ENCODE assay signal across 8 cellular contexts in genomic region chr12:56157201-56158028, GRCh38. TPM values are rescaled to one million over a fixed set of nuclear protein-coding genes. Genes with fewer than 3 reads are reported as not detected.
DNase-seq lines count a peak whose midpoint lies in the region; ATAC-seq lines count a peak whose summit lies in the region.

No MANE protein-coding gene starts in this region.

- H3K27ac Mint-ChIP-seq in activated CD4-positive, alpha-beta memory T cell treated with anti-CD3 and anti-CD28 coated beads, Interleukin-2, amount 10 ng/mL, durations not matched to agents 7 days and 5 days, result peak overlapping the region; percentile 90

- ATAC-seq in GM19351 (IDR thresholded peaks at IDR 0.05; ENCODE audit: unreplicated experiment), result peak; percentile 26

- H3K9me3 Mint-ChIP-seq in activated CD4-positive, alpha-beta memory T cell treated with anti-CD3 and anti-CD28 coated beads, Interleukin-2, amount 10 ng/mL, durations not matched to agents 7 days and 5 days, result no peaks in the 10 kb centered on the region

- CTCF ChIA-PET in activated CD4-positive, alpha-beta memory T cell treated with anti-CD3 and anti-CD28 coated beads, Interleukin-2, amount 10 ng/mL, durations not matched to agents 7 days and 5 days (lab: Charles Lee), result interaction anchor here (0.6 to 7.2 kb wide), 7 partner anchors 21 to 54 kb away, joined by 3 to 86 read pairs (median 4); partner anchors contain the start of genes ESYT1, SMARCC2 and ZC3H10

- POLR2A ChIA-PET in activated CD4-positive, alpha-beta memory T cell treated with anti-CD3 and anti-CD28 coated beads, Interleukin-2, amount 10 ng/mL, durations not matched to agents 7 days and 5 days (lab: Charles Lee), result interaction anchor here (0.8 to 9.2 kb wide), 16 partner anchors 10 to 203 kb away, joined by 3 to 178 read pairs (median 12); partner anchors contain the start of genes ESYT1, PA2G4, RNF41 and RPL41

- no peaks in the 10 kb centered on the region for H3K27me3 Mint-ChIP-seq in activated CD4-positive, alpha-beta memory T cell treated with anti-CD3 and anti-CD28 coated beads, Interleukin-2, amount 10 ng/mL, durations not matched to agents 7 days and 5 days

- peak overlapping the region; percentile 91 for H3K4me3 Mint-ChIP-seq in activated CD4-positive, alpha-beta memory T cell treated with anti-CD3 and anti-CD28 coated beads, Interleukin-2, amount 10 ng/mL, durations not matched to agents 7 days and 5 days

- H3K36me3 Mint-ChIP-seq in activated CD4-positive, alpha-beta memory T cell treated with anti-CD3 and anti-CD28 coated beads, Interleukin-2, amount 10 ng/mL, durations not matched to agents 7 days and 5 days (ENCODE audit: low read depth), result peaks cover 60% of the 10 kb centered on the region

- DNase-seq in CD1c-positive myeloid dendritic cell (ENCODE audit: extremely low spot score) (peak; percentile 84), HK-2 (ENCODE audit: unreplicated experiment) (peak; percentile 80), NCI-H774 (lab: John Stamatoyannopoulos, UW) (peak; percentile 82), lung microvascular endothelial cell (ENCODE audit: low read depth in 2 of 2) (peak; percentile 89 to 93)
- peak; percentile 67 for DNase-seq in activated CD4-positive, alpha-beta memory T cell treated with anti-CD3 and anti-CD28 coated beads, Interleukin-2, amount 10 ng/mL, durations not matched to agents 7 days and 5 days
- DNase-seq in effector CD4-positive, alpha-beta T cell, result peak; percentile 41
- DNase-seq in stimulated activated CD4-positive, alpha-beta T cell treated with anti-CD3 and anti-CD28 coated beads, TNF-alpha, amount 100 ng/mL, for 48 hours (ENCODE audit: low read depth in 3 of 3), result peak; percentile 27 to 49 (median 39)

- H3K4me1 Mint-ChIP-seq in activated CD4-positive, alpha-beta memory T cell treated with anti-CD3 and anti-CD28 coated beads, Interleukin-2, amount 10 ng/mL, durations not matched to agents 7 days and 5 days, result peaks cover 62% of the 10 kb centered on the region

RNA-seq across cellular contexts. Expression of gene MYL6, which starts 0.7 kb away (rescaled TPM):
- 1,000 to 10,000 TPM; 1,594 to 1,602 TPM for total RNA-seq in activated CD4-positive, alpha-beta memory T cell treated with anti-CD3 and anti-CD28 coated beads, Interleukin-2, amount 10 ng/mL, durations not matched to agents 7 days and 5 days
- 2,671 and 3,118 TPM in 2 replicates for total RNA-seq in lung microvascular endothelial cell

RNA-seq across cellular contexts. Expression of gene MYL6B, which starts 5.0 kb away (rescaled TPM):
- 10 to 100 TPM; 60.4 to 63.2 TPM for total RNA-seq in activated CD4-positive, alpha-beta memory T cell treated with anti-CD3 and anti-CD28 coated beads, Interleukin-2, amount 10 ng/mL, durations not matched to agents 7 days and 5 days
- total RNA-seq in lung microvascular endothelial cell, result 63.6 and 75.0 TPM in 2 replicates

RNA-seq across cellular contexts. Expression of gene ESYT1, which starts 29.3 kb away (rescaled TPM):
- 100 to 1,000 TPM; 266 to 279 TPM for total RNA-seq in activated CD4-positive, alpha-beta memory T cell treated with anti-CD3 and anti-CD28 coated beads, Interleukin-2, amount 10 ng/mL, durations not matched to agents 7 days and 5 days
- 270 and 326 TPM in 2 replicates for total RNA-seq in lung microvascular endothelial cell

RNA-seq across cellular contexts. Expression of gene SMARCC2, which starts 31.9 kb away (rescaled TPM):
- 100 to 1,000 TPM; 133 to 137 TPM for total RNA-seq in activated CD4-positive, alpha-beta memory T cell treated with anti-CD3 and anti-CD28 coated beads, Interleukin-2, amount 10 ng/mL, durations not matched to agents 7 days and 5 days
- 31.4 and 45.8 TPM in 2 replicates for total RNA-seq in lung microvascular endothelial cell

RNA-seq across cellular contexts. Expression of gene ZC3H10, which starts 39.3 kb away (rescaled TPM):
- 10 to 100 TPM in 1 of 2 experiments, 1 to 10 TPM in 1; 8.0 to 10.3 TPM for total RNA-seq in activated CD4-positive, alpha-beta memory T cell treated with anti-CD3 and anti-CD28 coated beads, Interleukin-2, amount 10 ng/mL, durations not matched to agents 7 days and 5 days
- total RNA-seq in lung microvascular endothelial cell, result 2.6 and 5.0 TPM in 2 replicates

Comparison
In these comparisons a context has a peak if more than half of its experiments do, and no peak if none do; other contexts are left out.
1. Peak in every context shown above with its lines: DNase-seq and ATAC-seq.
2. DNase-seq: peak in every context shown above with its lines; median percentile 91 in lung microvascular endothelial cell; 84 in CD1c-positive myeloid dendritic cell; 82 in NCI-H774; 80 in HK-2; 67 in activated CD4-positive, alpha-beta memory T cell treated with anti-CD3 and anti-CD28 coated beads, Interleukin-2, amount 10 ng/mL, durations not matched to agents 7 days and 5 days; 41 in effector CD4-positive, alpha-beta T cell; 39 in stimulated activated CD4-positive, alpha-beta T cell treated with anti-CD3 and anti-CD28 coated beads, TNF-alpha, amount 100 ng/mL, for 48 hours.